ENCODE assay signal across 2 cellular contexts in the genomic region with DNA sequence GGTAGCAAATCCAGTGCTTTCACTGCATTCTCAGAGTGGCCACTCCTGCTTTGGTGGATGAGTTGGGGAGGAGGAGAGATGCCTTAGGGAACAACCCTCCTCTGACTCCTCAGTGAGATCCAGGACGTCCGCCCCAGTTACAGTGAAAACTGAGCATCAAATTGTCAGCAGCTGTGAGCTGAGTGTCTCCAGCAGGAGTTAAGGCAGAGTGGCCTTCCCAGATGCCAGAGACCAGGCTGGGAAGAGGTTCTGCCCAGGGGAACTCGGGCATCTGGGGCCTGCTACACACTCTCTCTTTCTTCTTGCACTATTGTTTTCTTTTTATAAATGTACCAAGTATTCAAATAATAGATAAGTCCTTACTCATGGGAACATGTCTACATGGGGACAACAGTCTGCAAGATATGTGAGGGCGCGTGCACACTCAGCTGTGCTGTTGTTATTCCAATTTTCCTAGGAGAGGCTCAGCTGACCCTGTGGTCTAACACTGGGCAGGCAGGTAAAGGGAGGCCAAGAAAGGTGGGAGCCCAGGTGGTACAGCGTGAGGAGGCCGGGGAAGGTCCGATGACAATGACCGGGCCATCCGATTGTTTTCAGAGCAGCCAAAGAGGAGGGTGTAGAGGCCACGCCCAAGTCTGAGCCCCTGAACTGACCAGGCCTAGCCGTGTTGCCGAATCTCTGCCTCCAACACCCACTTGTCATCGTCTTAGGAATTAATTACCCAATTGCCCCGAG.
TF ChIP-seq lines count a peak whose summit lies in the region.

No MANE protein-coding gene starts in this region.

TF ChIP-seq in HepG2, 621 proteins besides CTCF, POLR2A, EP300 and RAD21:
- TF ChIP-seq ZC3H13 (CRISPR knock-in tag; IDR thresholded peaks at IDR 0.05) (no peak), RCOR2 (CRISPR knock-in tag; IDR thresholded peaks at IDR 0.05) (no peak), HMG20B (CRISPR knock-in tag; conservative IDR thresholded peaks at IDR 0.05) (no peak), PHF5A (CRISPR knock-in tag; IDR thresholded peaks at IDR 0.05; ENCODE audit: low read depth, unreplicated experiment) (no peak), ZNF652 (CRISPR knock-in tag; IDR thresholded peaks at IDR 0.05; ENCODE audit: borderline replicate concordance, low read depth) (no peak), ZNF143 (CRISPR knock-in tag; IDR thresholded peaks at IDR 0.05) (no peak), NBN (conservative IDR thresholded peaks at IDR 0.05) (no peak), ZNF619 (CRISPR knock-in tag; IDR thresholded peaks at IDR 0.05) (no peak), ZNF329 (CRISPR knock-in tag; IDR thresholded peaks at IDR 0.05; ENCODE audit: low read depth) (no peak), ZNF331 (CRISPR knock-in tag; IDR thresholded peaks at IDR 0.05) (no peak), CENPBD1 (CRISPR knock-in tag; IDR thresholded peaks at IDR 0.05; ENCODE audit: borderline replicate concordance, low read depth) (no peak), NCOA1 (CRISPR knock-in tag; IDR thresholded peaks at IDR 0.05) (no peak), ZNF674 (CRISPR knock-in tag; IDR thresholded peaks at IDR 0.05; ENCODE audit: low read depth) (no peak), ELF3 (CRISPR knock-in tag; IDR thresholded peaks at IDR 0.05) (no peak), ELK4 (CRISPR knock-in tag; IDR thresholded peaks at IDR 0.05; ENCODE audit: borderline replicate concordance) (no peak), NPAS2 (CRISPR knock-in tag; IDR thresholded peaks at IDR 0.05; ENCODE audit: borderline replicate concordance) (no peak), ZNF607 (CRISPR knock-in tag; IDR thresholded peaks at IDR 0.05; ENCODE audit: borderline replicate concordance) (no peak)

TF ChIP-seq in WTC11, 78 proteins besides CTCF, POLR2A, EP300 and RAD21:
- no peak for TF ChIP-seq RELA (CRISPR knock-in tag; IDR thresholded peaks at IDR 0.05; ENCODE audit: borderline replicate concordance)
- no peak for TF ChIP-seq SP1 (CRISPR knock-in tag; conservative IDR thresholded peaks at IDR 0.05)
- TF ChIP-seq FOXK1 (CRISPR knock-in tag; IDR thresholded peaks at IDR 0.05): no peak
- TF ChIP-seq IRF2 (CRISPR knock-in tag; IDR thresholded peaks at IDR 0.05; ENCODE audit: borderline replicate concordance, low read depth): no peak
- no peak for TF ChIP-seq GRHL2 (CRISPR knock-in tag; IDR thresholded peaks at IDR 0.05; ENCODE audit: insufficient replicate concordance, severe bottlenecking)
- no peak for TF ChIP-seq NFATC4 (CRISPR knock-in tag; IDR thresholded peaks at IDR 0.05)
- no peak for TF ChIP-seq TP53 (CRISPR knock-in tag; IDR thresholded peaks at IDR 0.05)
- no peak for TF ChIP-seq SMAD4 (CRISPR knock-in tag; IDR thresholded peaks at IDR 0.05)
- TF ChIP-seq ZNF138 (CRISPR knock-in tag; conservative IDR thresholded peaks at IDR 0.05): no peak
- TF ChIP-seq, protein P1, sequence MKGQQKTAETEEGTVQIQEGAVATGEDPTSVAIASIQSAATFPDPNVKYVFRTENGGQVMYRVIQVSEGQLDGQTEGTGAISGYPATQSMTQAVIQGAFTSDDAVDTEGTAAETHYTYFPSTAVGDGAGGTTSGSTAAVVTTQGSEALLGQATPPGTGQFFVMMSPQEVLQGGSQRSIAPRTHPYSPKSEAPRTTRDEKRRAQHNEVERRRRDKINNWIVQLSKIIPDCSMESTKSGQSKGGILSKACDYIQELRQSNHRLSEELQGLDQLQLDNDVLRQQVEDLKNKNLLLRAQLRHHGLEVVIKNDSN (CRISPR knock-in tag; IDR thresholded peaks at IDR 0.05): no peak
- TF ChIP-seq CREM (CRISPR knock-in tag; IDR thresholded peaks at IDR 0.05): no peak
- TF ChIP-seq, protein P2, sequence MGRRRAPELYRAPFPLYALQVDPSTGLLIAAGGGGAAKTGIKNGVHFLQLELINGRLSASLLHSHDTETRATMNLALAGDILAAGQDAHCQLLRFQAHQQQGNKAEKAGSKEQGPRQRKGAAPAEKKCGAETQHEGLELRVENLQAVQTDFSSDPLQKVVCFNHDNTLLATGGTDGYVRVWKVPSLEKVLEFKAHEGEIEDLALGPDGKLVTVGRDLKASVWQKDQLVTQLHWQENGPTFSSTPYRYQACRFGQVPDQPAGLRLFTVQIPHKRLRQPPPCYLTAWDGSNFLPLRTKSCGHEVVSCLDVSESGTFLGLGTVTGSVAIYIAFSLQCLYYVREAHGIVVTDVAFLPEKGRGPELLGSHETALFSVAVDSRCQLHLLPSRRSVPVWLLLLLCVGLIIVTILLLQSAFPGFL (CRISPR knock-in tag; IDR thresholded peaks at IDR 0.05; ENCODE audit: borderline replicate concordance): no peak
- no peak for TF ChIP-seq MLX (CRISPR knock-in tag; IDR thresholded peaks at IDR 0.05)
- TF ChIP-seq ZNF532 (CRISPR knock-in tag; IDR thresholded peaks at IDR 0.05; ENCODE audit: borderline replicate concordance): no peak
- TF ChIP-seq ETV6 (CRISPR knock-in tag; IDR thresholded peaks at IDR 0.05): no peak
